ENCODE assay signal across 27 cellular contexts in the genomic region with DNA sequence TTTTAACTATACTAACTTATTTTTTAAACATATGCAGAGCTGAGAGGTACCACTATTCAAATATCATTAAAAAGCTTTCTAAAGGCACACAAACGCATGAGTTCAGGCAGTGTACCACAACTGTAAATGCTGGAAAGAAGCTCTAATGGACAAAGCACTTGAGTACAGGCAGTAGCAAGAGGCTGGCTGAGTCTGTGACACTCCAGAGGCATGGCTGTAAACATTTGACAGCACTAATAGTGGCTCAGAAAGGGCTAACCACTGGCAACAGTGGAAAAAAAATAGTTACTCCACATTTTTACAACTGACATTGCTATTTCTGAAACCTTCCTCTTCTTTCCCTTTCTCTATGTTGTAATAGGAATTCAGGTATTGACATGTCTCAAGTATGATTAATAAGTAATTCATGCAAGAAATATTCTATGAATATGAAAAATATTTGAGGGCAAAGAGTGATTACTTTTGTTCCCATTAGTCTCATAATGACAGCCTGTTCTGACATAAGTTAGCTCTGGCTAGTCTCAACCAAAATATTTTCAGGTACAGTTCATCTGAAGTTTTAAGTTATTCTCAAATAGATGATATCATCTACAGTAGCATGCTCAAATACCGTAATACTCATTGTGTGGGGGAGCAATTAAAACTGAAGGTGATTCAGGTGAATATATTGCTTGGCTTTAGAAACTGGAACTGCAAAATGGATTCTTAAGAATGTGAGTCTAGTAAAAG.
DNase-seq lines count a peak whose midpoint lies in the region; ATAC-seq and TF ChIP-seq lines count a peak whose summit lies in the region.
"Had no signal": no experiment of that assay in that cellular context is flagged by ENCODE, and none has a peak within 500 bp of the region (broad histone marks: within the 10 kb centered on the region; RNA-seq: fewer than 3 reads in every experiment).

No MANE protein-coding gene starts in this region.

- H3K4me1 ChIP-seq in RWPE2 (ENCODE audit: insufficient read depth, poor library complexity, severe bottlenecking): peaks cover 25% of the 10 kb centered on the region
- peaks cover 29% of the 10 kb centered on the region for H3K4me1 ChIP-seq in foreskin keratinocyte
- H3K4me1 ChIP-seq: uterus had no signal

- H3K9me3 ChIP-seq in RWPE2 (ENCODE audit: severe bottlenecking) (no peaks in the 10 kb centered on the region), neural cell (ENCODE audit: low read length) (no peaks in the 10 kb centered on the region)
- H3K9me3 ChIP-seq: uterus had no signal

- H3K27ac ChIP-seq in RWPE2 (ENCODE audit: poor library complexity, severe bottlenecking) (peak overlapping the region; percentile 93), foreskin keratinocyte (peak overlapping the region; percentile 75), neural cell (ENCODE audit: low read length) (no peak overlapping the region)
- H3K27ac ChIP-seq: uterus had no signal

- TF ChIP-seq RAD21 in neural cell (conservative IDR thresholded peaks at IDR 0.05): no peak

- H3K27me3 ChIP-seq in RWPE2 (ENCODE audit: insufficient read depth, poor library complexity, severe bottlenecking) (no peaks in the 10 kb centered on the region), foreskin keratinocyte (no peaks in the 10 kb centered on the region), neural cell (ENCODE audit: insufficient read depth, low read depth, low read length) (no peaks in the 10 kb centered on the region)
- H3K27me3 ChIP-seq: uterus had no signal

- DNase-seq in DMS79 treated with DMSO at 0.1 percent for 48 hours (lab: John Stamatoyannopoulos, UW): peak; percentile 21
- no peak for DNase-seq in DMS79 (lab: John Stamatoyannopoulos, UW)
- no peak for DNase-seq in RWPE2 (ENCODE audit: low spot score)
- peak; percentile 97 to 99 for DNase-seq in foreskin keratinocyte
- DNase-seq in COR-L47 (lab: John Stamatoyannopoulos, UW): no peak
- no peak for DNase-seq in retina
- DNase-seq in GF-D8 (lab: John Stamatoyannopoulos, UW): no peak
- DNase-seq: 8988T; activated CD4-positive, alpha-beta T cell treated with anti-CD3 and anti-CD28 coated beads for 4 hours; activated CD8-positive, alpha-beta memory T cell treated with anti-CD3 and anti-CD28 coated beads for 24 hours; activated gamma-delta T cell; activated naive CD8-positive, alpha-beta T cell treated with anti-CD3 and anti-CD28 coated beads, Interleukin-2, amount 10 ng/mL, durations not matched to agents 7 days and 5 days; activated T-cell treated with anti-CD3 and anti-CD28 coated beads, Interleukin-2, amount 50 U/mL, for 1 hour; head of caudate nucleus; Kasumi-1; left colon; midbrain; MV-4-11; naive thymus-derived CD4-positive, alpha-beta T cell; NCI-H187 treated with DMSO at 0.1 percent for 48 hours; NCI-H526; occipital lobe; RPMI8226; stimulated activated naive CD4-positive, alpha-beta T cell treated with Interleukin-2 at 50 U/mL for 16 hours; T-helper 2 cell; uterus had no signal

- no peak overlapping the region for H3K4me2 ChIP-seq in neural cell (ENCODE audit: low read length)

- no peak overlapping the region for H3K4me3 ChIP-seq in RWPE2 (ENCODE audit: severe bottlenecking)
- H3K4me3 ChIP-seq in neural cell (ENCODE audit: low read length): no peak overlapping the region
- H3K4me3 ChIP-seq: uterus had no signal

- no peaks in the 10 kb centered on the region for H3K36me3 ChIP-seq in RWPE2 (ENCODE audit: low read depth)
- H3K36me3 ChIP-seq in neural cell (ENCODE audit: insufficient read depth, low read length): no peaks in the 10 kb centered on the region
- H3K36me3 ChIP-seq: uterus had no signal

- H3K9ac ChIP-seq in neural cell (ENCODE audit: low read length): no peak overlapping the region

- no peak for TF ChIP-seq EP300 in neural cell (conservative IDR thresholded peaks at IDR 0.05; ENCODE audit: poor library complexity, severe bottlenecking)

- no peaks in the 10 kb centered on the region for H4K20me1 ChIP-seq in neural cell (ENCODE audit: insufficient read depth)

- H3K79me2 ChIP-seq in neural cell (replicated peaks; ENCODE audit: insufficient read depth, low read length): no peaks in the 10 kb centered on the region

- TF ChIP-seq CTCF in RWPE2 (IDR thresholded peaks at IDR 0.05; ENCODE audit: poor library complexity, severe bottlenecking) (no peak), foreskin keratinocyte (conservative IDR thresholded peaks at IDR 0.05) (no peak), neural cell (IDR thresholded peaks at IDR 0.05; ENCODE audit: poor library complexity, severe bottlenecking) (no peak)

- peak; percentile 97 for ATAC-seq in RWPE2 (ENCODE audit: low read depth)
- ATAC-seq in foreskin keratinocyte: peak; percentile 99
- ATAC-seq: left colon; naive thymus-derived CD4-positive, alpha-beta T cell had no signal

- H3F3A ChIP-seq in neural cell (ENCODE audit: insufficient read depth, low read length, poor library complexity, severe bottlenecking): no peaks in the 10 kb centered on the region

- H2AFZ ChIP-seq in neural cell (ENCODE audit: low read depth, low read length): no peak overlapping the region

- no peaks in the 10 kb centered on the region for H3K9me2 ChIP-seq in neural cell (ENCODE audit: insufficient read depth, low read length)

TF ChIP-seq in neural cell, 6 proteins besides CTCF, POLR2A, EP300 and RAD21:
- peak; percentile 45 for TF ChIP-seq POLR2AphosphoS5 (IDR thresholded peaks at IDR 0.05)
- TF ChIP-seq MXI1 (conservative IDR thresholded peaks at IDR 0.05; ENCODE audit: poor library complexity, severe bottlenecking): no peak

Comparison
In these comparisons a context has a peak if more than half of its experiments do, and no peak if none do; other contexts are left out.
1. DNase-seq: peak in DMS79 treated with DMSO at 0.1 percent for 48 hours (single experiment) and foreskin keratinocyte (2 of 2); none in DMS79 (single experiment), RWPE2 (single experiment), COR-L47 (single experiment), retina (single experiment) and GF-D8 (single experiment).